Comparison of ENCODE assay signal across 17 cellular contexts in the genomic region with DNA sequence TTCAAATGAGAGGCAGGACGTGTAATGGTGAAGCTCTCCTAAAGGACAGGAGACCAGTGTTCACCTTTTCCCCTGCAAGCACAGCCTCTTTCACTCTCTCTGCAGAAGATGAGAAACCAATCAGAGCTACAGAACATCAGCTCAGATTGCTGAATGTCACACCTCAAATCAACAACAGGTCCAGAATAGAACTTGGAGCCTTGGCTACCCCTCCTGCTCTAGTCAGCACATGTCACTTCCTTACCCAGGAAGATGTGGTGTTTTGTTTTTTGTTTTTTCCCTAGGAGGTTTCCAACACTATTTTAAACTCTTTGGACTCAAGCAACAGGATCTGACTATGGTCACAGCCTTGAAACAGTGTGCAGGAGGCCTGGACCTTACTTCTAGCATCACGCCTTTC. TPM values are rescaled to one million over a fixed set of nuclear protein-coding genes. Genes with fewer than 3 reads are reported as not detected.
DNase-seq lines count a peak whose midpoint lies in the region; ATAC-seq and TF ChIP-seq lines count a peak whose summit lies in the region.
"Had no signal": no experiment of that assay in that cellular context is flagged by ENCODE, and none has a peak within 500 bp of the region (broad histone marks: within the 10 kb centered on the region; RNA-seq: fewer than 3 reads in every experiment).

No MANE protein-coding gene starts in this region.

- H3K36me3 Mint-ChIP-seq in activated naive CD4-positive, alpha-beta T cell treated with anti-CD3 and anti-CD28 coated beads, Interleukin-2, amount 50 U/mL, for 72 hours = peaks cover 9 to 15% of the 10 kb centered on the region in 2 donors
- peaks cover 9% of the 10 kb centered on the region for H3K36me3 Mint-ChIP-seq in chondrocyte (ENCODE audit: low read depth)

- no peak for TF ChIP-seq POLR2A in right lobe of liver (IDR thresholded peaks at IDR 0.05)
- TF ChIP-seq POLR2A in transverse colon (IDR thresholded peaks at IDR 0.05) = no peak

- no peaks in the 10 kb centered on the region for H3K9me3 Mint-ChIP-seq in activated naive CD4-positive, alpha-beta T cell treated with anti-CD3 and anti-CD28 coated beads, Interleukin-2, amount 50 U/mL, for 72 hours
- no peaks in the 10 kb centered on the region for H3K9me3 Mint-ChIP-seq in chondrocyte (ENCODE audit: low read depth)

- WGBS in right lobe of liver (ENCODE audit: insufficient coverage, low coverage, low lambda C conversion rate, missing lambda C conversion rate) = 80% methylated on average over 2 of the region's 2 CpGs
- WGBS in transverse colon (ENCODE audit: low coverage in 1 of 2), 2 donors = 93 to 100% methylated on average over 1 to 2 of the region's 2 CpGs

- H3K9me3 ChIP-seq in right lobe of liver (peaks cover 0 to 2% (median 0%) of the 10 kb centered on the region in 4 donors), transverse colon (no peaks in the 10 kb centered on the region)
- H3K9me3 ChIP-seq: mucosa of descending colon had no signal

- H3K4me3 ChIP-seq in right lobe of liver (no peak overlapping the region), transverse colon (no peak overlapping the region)
- H3K4me3 ChIP-seq: cardiac muscle cell, mucosa of descending colon had no signal

- TF ChIP-seq CTCF in right lobe of liver (IDR thresholded peaks at IDR 0.05) (no peak), transverse colon (IDR thresholded peaks at IDR 0.05) (no peak), chondrocyte (IDR thresholded peaks at IDR 0.05) (no peak)

- ATAC-seq in activated naive CD4-positive, alpha-beta T cell treated with anti-CD3 and anti-CD28 coated beads, Interleukin-2, amount 50 U/mL, for 72 hours = no peak
- ATAC-seq in right lobe of liver (peak in 3 of 4 donors; percentile 14 to 27 (median 23)), HG02763 (IDR thresholded peaks at IDR 0.05; ENCODE audit: unreplicated experiment) (no peak)
- ATAC-seq: mucosa of descending colon had no signal

- peaks cover 3% of the 10 kb centered on the region for H3K4me1 Mint-ChIP-seq in chondrocyte (ENCODE audit: low read depth)

- in situ Hi-C loops in transverse colon (cut with MboI; ENCODE audit: low pct_ligation_motif_present in 1 of 4, low pct_unique_long_range_greater_than_20kb in 1 of 4, low sequenced_read_pairs in 3 of 4) = no loop called here

- DNase-seq in activated naive CD4-positive, alpha-beta T cell treated with anti-CD3 and anti-CD28 coated beads, Interleukin-2, amount 50 U/mL, for 72 hours (ENCODE audit: low spot score in 2 of 2) = no peak
- DNase-seq in activated naive CD4-positive, alpha-beta T cell (lab: John Stamatoyannopoulos, UW) = no peak
- DNase-seq in caudate nucleus (lab: John Stamatoyannopoulos, UW) (no peak), right lobe of liver (peak in 1 of 3 donors; percentile 29), transverse colon (no peak), NCI-H2171 (lab: John Stamatoyannopoulos, UW) (no peak), chondrocyte (ENCODE audit: low spot score) (no peak)
- DNase-seq: activated CD4-positive, alpha-beta T cell treated with anti-CD3 and anti-CD28 coated beads, Interleukin-2, amount 50 U/mL, for 48 hours; COR-L47; mucosa of descending colon; NCI-H1092 treated with DMSO at 0.1 percent for 48 hours; NCI-H2227 treated with DMSO at 0.1 percent for 48 hours; NK-92 treated with Interleukin-12 subunit alpha and Interleukin-12 subunit beta, amount 100 ng/mL, for 24 hours; SHP77; T1000 had no signal

- TF ChIP-seq EP300 in transverse colon (IDR thresholded peaks at IDR 0.05; ENCODE audit: low read depth) = no peak

- H3K4me1 ChIP-seq in right lobe of liver = no peaks in the 10 kb centered on the region
- H3K4me1 ChIP-seq in transverse colon = peaks cover 0 to 15% (median 2%) of the 10 kb centered on the region in 4 donors

- H3K27ac ChIP-seq in caudate nucleus (ENCODE audit: low read depth, low read length) (peak overlapping the region; percentile 1), right lobe of liver (peak overlapping the region in 1 of 3 donors; percentile 35), transverse colon (peak overlapping the region in 3 of 4 donors; percentile 18 to 54 (median 45))
- H3K27ac ChIP-seq: cardiac muscle cell had no signal

- H3K36me3 ChIP-seq in right lobe of liver (peaks cover 0 to 30% (median 16%) of the 10 kb centered on the region in 4 donors), transverse colon (peaks cover 0 to 13% (median 6%) of the 10 kb centered on the region in 4 donors)

- H3K27ac Mint-ChIP-seq in activated naive CD4-positive, alpha-beta T cell treated with anti-CD3 and anti-CD28 coated beads, Interleukin-2, amount 50 U/mL, for 72 hours = peak overlapping the region; percentile 37 to 53
- no peak overlapping the region for H3K27ac Mint-ChIP-seq in chondrocyte (ENCODE audit: unreplicated experiment)

- H3K27me3 ChIP-seq in right lobe of liver = no peaks in the 10 kb centered on the region
- no peaks in the 10 kb centered on the region for H3K27me3 ChIP-seq in transverse colon
- H3K27me3 ChIP-seq: cardiac muscle cell had no signal

- intact Hi-C loops in right lobe of liver (cut with DNase I) (loop anchor here in 1 of 2 donors (2.0 kb wide), 1 partner anchor 19 kb away; no protein-coding TSS in a partner anchor), transverse colon (cut with DNase I; ENCODE audit: low total_unique reads) (no loop called here)

- no peak overlapping the region for H3K4me3 Mint-ChIP-seq in chondrocyte (ENCODE audit: unreplicated experiment)

- no peaks in the 10 kb centered on the region for H3K27me3 Mint-ChIP-seq in chondrocyte (ENCODE audit: low read depth)

RNA-seq across cellular contexts. Expression of a gene that starts 41.3 kb away (rescaled TPM):
- 100 to 1,000 TPM; 339 to 451 TPM for total RNA-seq in activated naive CD4-positive, alpha-beta T cell treated with anti-CD3 and anti-CD28 coated beads, Interleukin-2, amount 50 U/mL, for 72 hours
- 100 to 1,000 TPM; 147 to 220 (median 178) TPM for total RNA-seq in right lobe of liver
- total RNA-seq in transverse colon = 100 to 1,000 TPM; 103 to 189 (median 149) TPM
- 220 to 240 TPM (median 221 TPM) in 3 replicates for total RNA-seq in chondrocyte

Comparison
In these comparisons a context has a peak if more than half of its experiments do, and no peak if none do; other contexts are left out.
1. ATAC-seq: peak in right lobe of liver (3 of 4); none in activated naive CD4-positive, alpha-beta T cell treated with anti-CD3 and anti-CD28 coated beads, Interleukin-2, amount 50 U/mL, for 72 hours (0 of 2) and HG02763 (single experiment).